ENCODE assay signal across 7 cellular contexts in genomic region chr16:88152879-88153278, GRCh38.
DNase-seq lines count a peak whose midpoint lies in the region; ATAC-seq and TF ChIP-seq lines count a peak whose summit lies in the region.
"Not testable (repeated sequence)": the region's sequence is repeated elsewhere in the genome, so short reads cannot be mapped to it uniquely, and the experiment has no call there.

No MANE protein-coding gene starts in this region.

- peak; percentile 44 for DNase-seq in activated effector memory CD4-positive, alpha-beta T cell treated with anti-CD3 and anti-CD28 coated beads, Interleukin-2, amount 50 U/mL, for 16 hours
- DNase-seq in Right ventricle myocardium superior = peak; percentile 22
- DNase-seq in left kidney (ENCODE audit: low read depth, low spot score) = peak; percentile 74
- DNase-seq in mesenteric fat pad (ENCODE audit: low spot score) = peak; percentile 51
- peak; percentile 67 for DNase-seq in posterior vena cava (ENCODE audit: low spot score)
- peak; percentile 70 for DNase-seq in spleen
- peak; percentile 36 to 67 for DNase-seq in aorta

- not testable (repeated sequence) for H3K36me3 ChIP-seq in spleen; aorta (ENCODE audit: control insufficient read depth in 1 of 2, insufficient read depth in 2 of 2, low read length in 1 of 2)

- not testable (repeated sequence) for H3K27me3 ChIP-seq in spleen (replicated peaks in 1 of 7); aorta (ENCODE audit: control insufficient read depth in 1 of 2, insufficient read depth in 2 of 2, low read length in 1 of 2)

- not testable (repeated sequence) for ATAC-seq in Right ventricle myocardium superior (ENCODE audit: poor library complexity); aorta (ENCODE audit: low FRiP score)

- TF ChIP-seq CTCF in spleen (IDR thresholded peaks at IDR 0.05 in 8 of 11, conservative IDR thresholded peaks at IDR 0.05 in 3 of 11) = not testable (repeated sequence)

- H3K4me3 ChIP-seq in spleen; aorta (ENCODE audit: low read length in 2 of 2): not testable (repeated sequence)

- not testable (repeated sequence) for H3K27ac ChIP-seq in spleen; aorta (ENCODE audit: low read depth in 1 of 2, low read length in 2 of 2)

- TF ChIP-seq POLR2A in spleen (IDR thresholded peaks at IDR 0.05) = not testable (repeated sequence)

- not testable (repeated sequence) for H3K9me3 ChIP-seq in spleen; aorta (ENCODE audit: control insufficient read depth, low read length)

- not testable (repeated sequence) for H3K4me1 ChIP-seq in spleen; aorta (ENCODE audit: control insufficient read depth in 1 of 2, insufficient read depth in 2 of 2, low read length in 2 of 2)

- intact Hi-C loops in Right ventricle myocardium superior (cut with DNase I); posterior vena cava (cut with DNase I); spleen (cut with DNase I; ENCODE audit: low total_unique reads); aorta (cut with DNase I): not testable (repeated sequence)

- 68 to 86% (median 83%) methylated on average over 8 to 20 of the region's 20 CpGs for WGBS in spleen, 5 donors
- 53 to 66% methylated on average over 16 to 20 of the region's 20 CpGs for WGBS in aorta, 2 donors

Comparison
In these comparisons a context has a peak if more than half of its experiments do, and no peak if none do; other contexts are left out.
1. DNase-seq: peak in every context shown above with its lines; median percentile 74 in left kidney; 70 in spleen; 67 in posterior vena cava; 52 in aorta; 51 in mesenteric fat pad; 44 in activated effector memory CD4-positive, alpha-beta T cell treated with anti-CD3 and anti-CD28 coated beads, Interleukin-2, amount 50 U/mL, for 16 hours; 22 in Right ventricle myocardium superior.